In the genomic region with DNA sequence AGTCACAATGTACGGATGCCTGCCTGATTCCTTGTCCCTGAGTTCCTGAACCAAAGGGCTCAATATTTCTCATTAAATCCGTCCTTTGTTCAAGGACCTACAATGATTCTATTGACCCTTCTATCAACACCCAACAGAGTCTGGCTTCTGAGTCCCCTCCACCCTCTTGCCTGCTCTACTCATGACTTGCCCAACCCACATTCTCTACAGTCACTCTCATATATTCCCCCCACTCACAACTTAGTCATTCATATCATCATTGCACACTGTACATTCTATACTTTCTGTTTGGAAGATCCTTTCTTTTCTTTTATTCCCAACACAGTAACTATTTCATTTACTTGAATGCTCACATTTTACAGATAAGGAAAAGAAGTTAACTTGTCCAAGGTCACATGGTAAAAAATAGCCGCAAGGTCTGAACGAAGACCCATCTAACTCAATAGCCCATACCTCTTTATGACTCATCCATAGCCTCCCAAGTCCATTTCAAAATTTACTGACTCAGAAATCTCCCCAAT, we compare ENCODE assay signal across 1 cellular context.
TF ChIP-seq lines count a peak whose summit lies in the region.

No MANE protein-coding gene starts in this region.

TF ChIP-seq in K562, 482 proteins besides CTCF, POLR2A, EP300 and RAD21 (continued from another document):
- TF ChIP-seq, protein P1, sequence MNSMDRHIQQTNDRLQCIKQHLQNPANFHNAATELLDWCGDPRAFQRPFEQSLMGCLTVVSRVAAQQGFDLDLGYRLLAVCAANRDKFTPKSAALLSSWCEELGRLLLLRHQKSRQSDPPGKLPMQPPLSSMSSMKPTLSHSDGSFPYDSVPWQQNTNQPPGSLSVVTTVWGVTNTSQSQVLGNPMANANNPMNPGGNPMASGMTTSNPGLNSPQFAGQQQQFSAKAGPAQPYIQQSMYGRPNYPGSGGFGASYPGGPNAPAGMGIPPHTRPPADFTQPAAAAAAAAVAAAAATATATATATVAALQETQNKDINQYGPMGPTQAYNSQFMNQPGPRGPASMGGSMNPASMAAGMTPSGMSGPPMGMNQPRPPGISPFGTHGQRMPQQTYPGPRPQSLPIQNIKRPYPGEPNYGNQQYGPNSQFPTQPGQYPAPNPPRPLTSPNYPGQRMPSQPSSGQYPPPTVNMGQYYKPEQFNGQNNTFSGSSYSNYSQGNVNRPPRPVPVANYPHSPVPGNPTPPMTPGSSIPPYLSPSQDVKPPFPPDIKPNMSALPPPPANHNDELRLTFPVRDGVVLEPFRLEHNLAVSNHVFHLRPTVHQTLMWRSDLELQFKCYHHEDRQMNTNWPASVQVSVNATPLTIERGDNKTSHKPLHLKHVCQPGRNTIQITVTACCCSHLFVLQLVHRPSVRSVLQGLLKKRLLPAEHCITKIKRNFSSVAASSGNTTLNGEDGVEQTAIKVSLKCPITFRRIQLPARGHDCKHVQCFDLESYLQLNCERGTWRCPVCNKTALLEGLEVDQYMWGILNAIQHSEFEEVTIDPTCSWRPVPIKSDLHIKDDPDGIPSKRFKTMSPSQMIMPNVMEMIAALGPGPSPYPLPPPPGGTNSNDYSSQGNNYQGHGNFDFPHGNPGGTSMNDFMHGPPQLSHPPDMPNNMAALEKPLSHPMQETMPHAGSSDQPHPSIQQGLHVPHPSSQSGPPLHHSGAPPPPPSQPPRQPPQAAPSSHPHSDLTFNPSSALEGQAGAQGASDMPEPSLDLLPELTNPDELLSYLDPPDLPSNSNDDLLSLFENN (IDR thresholded peaks at IDR 0.05; ENCODE audit: low read depth in 2 of 2, low read length in 2 of 2): no peak
- TF ChIP-seq, protein P2, sequence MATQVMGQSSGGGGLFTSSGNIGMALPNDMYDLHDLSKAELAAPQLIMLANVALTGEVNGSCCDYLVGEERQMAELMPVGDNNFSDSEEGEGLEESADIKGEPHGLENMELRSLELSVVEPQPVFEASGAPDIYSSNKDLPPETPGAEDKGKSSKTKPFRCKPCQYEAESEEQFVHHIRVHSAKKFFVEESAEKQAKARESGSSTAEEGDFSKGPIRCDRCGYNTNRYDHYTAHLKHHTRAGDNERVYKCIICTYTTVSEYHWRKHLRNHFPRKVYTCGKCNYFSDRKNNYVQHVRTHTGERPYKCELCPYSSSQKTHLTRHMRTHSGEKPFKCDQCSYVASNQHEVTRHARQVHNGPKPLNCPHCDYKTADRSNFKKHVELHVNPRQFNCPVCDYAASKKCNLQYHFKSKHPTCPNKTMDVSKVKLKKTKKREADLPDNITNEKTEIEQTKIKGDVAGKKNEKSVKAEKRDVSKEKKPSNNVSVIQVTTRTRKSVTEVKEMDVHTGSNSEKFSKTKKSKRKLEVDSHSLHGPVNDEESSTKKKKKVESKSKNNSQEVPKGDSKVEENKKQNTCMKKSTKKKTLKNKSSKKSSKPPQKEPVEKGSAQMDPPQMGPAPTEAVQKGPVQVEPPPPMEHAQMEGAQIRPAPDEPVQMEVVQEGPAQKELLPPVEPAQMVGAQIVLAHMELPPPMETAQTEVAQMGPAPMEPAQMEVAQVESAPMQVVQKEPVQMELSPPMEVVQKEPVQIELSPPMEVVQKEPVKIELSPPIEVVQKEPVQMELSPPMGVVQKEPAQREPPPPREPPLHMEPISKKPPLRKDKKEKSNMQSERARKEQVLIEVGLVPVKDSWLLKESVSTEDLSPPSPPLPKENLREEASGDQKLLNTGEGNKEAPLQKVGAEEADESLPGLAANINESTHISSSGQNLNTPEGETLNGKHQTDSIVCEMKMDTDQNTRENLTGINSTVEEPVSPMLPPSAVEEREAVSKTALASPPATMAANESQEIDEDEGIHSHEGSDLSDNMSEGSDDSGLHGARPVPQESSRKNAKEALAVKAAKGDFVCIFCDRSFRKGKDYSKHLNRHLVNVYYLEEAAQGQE (CRISPR knock-in tag; IDR thresholded peaks at IDR 0.05; ENCODE audit: low read depth): no peak
- TF ChIP-seq CBFA2T3 (IDR thresholded peaks at IDR 0.05) (0 out of 2 replicates have a peak, but pooled peaks have one; percentile 13), FOSL1 (tag; conservative IDR thresholded peaks at IDR 0.05) (peak; percentile 86), JUND (IDR thresholded peaks at IDR 0.05; ENCODE audit: borderline replicate concordance, low read depth, low read length) (peak; percentile 84), JUND (tag; IDR thresholded peaks at IDR 0.05; ENCODE audit: borderline replicate concordance, low read depth, low read length) (peak; percentile 63), MCM5 (IDR thresholded peaks at IDR 0.05; ENCODE audit: low read depth) (no peak), KDM1A (IDR thresholded peaks at IDR 0.05) (0 out of 4 replicates have a peak, but pooled peaks of 1 of the 2 experiments have one; percentile 16), L3MBTL2 (IDR thresholded peaks at IDR 0.05) (peak; percentile 29; the same call in 1 of the 2 replicates), DPF2 (IDR thresholded peaks at IDR 0.05) (peak; percentile 86), MXI1 (IDR thresholded peaks at IDR 0.05; ENCODE audit: low read depth, low read length) (no peak), JUN (IDR thresholded peaks at IDR 0.05; ENCODE audit: borderline replicate concordance, low read depth, low read length) (0 out of 2 replicates have a peak, but pooled peaks have one; percentile 30), JUN (CRISPR knock-in tag; IDR thresholded peaks at IDR 0.05; ENCODE audit: borderline replicate concordance) (no peak), TAF9B (IDR thresholded peaks at IDR 0.05; ENCODE audit: partially characterized antibody) (peak; percentile 32), EHMT2 (IDR thresholded peaks at IDR 0.05) (peak; percentile 31; the same call in 1 of the 2 replicates), FOXK1 (CRISPR knock-in tag; IDR thresholded peaks at IDR 0.05; ENCODE audit: borderline replicate concordance) (no peak), SMARCE1 (IDR thresholded peaks at IDR 0.05) (peak; percentile 64), TRIM24 (IDR thresholded peaks at IDR 0.05) (0 out of 4 replicates have a peak, but pooled peaks of 1 of the 2 experiments have one; percentile 26), LEF1 (IDR thresholded peaks at IDR 0.05) (0 out of 2 replicates have a peak, but pooled peaks have one; percentile 5)
- TF ChIP-seq, protein P3, sequence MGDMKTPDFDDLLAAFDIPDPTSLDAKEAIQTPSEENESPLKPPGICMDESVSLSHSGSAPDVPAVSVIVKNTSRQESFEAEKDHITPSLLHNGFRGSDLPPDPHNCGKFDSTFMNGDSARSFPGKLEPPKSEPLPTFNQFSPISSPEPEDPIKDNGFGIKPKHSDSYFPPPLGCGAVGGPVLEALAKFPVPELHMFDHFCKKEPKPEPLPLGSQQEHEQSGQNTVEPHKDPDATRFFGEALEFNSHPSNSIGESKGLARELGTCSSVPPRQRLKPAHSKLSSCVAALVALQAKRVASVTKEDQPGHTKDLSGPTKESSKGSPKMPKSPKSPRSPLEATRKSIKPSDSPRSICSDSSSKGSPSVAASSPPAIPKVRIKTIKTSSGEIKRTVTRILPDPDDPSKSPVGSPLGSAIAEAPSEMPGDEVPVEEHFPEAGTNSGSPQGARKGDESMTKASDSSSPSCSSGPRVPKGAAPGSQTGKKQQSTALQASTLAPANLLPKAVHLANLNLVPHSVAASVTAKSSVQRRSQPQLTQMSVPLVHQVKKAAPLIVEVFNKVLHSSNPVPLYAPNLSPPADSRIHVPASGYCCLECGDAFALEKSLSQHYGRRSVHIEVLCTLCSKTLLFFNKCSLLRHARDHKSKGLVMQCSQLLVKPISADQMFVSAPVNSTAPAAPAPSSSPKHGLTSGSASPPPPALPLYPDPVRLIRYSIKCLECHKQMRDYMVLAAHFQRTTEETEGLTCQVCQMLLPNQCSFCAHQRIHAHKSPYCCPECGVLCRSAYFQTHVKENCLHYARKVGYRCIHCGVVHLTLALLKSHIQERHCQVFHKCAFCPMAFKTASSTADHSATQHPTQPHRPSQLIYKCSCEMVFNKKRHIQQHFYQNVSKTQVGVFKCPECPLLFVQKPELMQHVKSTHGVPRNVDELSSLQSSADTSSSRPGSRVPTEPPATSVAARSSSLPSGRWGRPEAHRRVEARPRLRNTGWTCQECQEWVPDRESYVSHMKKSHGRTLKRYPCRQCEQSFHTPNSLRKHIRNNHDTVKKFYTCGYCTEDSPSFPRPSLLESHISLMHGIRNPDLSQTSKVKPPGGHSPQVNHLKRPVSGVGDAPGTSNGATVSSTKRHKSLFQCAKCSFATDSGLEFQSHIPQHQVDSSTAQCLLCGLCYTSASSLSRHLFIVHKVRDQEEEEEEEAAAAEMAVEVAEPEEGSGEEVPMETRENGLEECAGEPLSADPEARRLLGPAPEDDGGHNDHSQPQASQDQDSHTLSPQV (IDR thresholded peaks at IDR 0.05): peak; percentile 74
- TF ChIP-seq, protein P4, sequence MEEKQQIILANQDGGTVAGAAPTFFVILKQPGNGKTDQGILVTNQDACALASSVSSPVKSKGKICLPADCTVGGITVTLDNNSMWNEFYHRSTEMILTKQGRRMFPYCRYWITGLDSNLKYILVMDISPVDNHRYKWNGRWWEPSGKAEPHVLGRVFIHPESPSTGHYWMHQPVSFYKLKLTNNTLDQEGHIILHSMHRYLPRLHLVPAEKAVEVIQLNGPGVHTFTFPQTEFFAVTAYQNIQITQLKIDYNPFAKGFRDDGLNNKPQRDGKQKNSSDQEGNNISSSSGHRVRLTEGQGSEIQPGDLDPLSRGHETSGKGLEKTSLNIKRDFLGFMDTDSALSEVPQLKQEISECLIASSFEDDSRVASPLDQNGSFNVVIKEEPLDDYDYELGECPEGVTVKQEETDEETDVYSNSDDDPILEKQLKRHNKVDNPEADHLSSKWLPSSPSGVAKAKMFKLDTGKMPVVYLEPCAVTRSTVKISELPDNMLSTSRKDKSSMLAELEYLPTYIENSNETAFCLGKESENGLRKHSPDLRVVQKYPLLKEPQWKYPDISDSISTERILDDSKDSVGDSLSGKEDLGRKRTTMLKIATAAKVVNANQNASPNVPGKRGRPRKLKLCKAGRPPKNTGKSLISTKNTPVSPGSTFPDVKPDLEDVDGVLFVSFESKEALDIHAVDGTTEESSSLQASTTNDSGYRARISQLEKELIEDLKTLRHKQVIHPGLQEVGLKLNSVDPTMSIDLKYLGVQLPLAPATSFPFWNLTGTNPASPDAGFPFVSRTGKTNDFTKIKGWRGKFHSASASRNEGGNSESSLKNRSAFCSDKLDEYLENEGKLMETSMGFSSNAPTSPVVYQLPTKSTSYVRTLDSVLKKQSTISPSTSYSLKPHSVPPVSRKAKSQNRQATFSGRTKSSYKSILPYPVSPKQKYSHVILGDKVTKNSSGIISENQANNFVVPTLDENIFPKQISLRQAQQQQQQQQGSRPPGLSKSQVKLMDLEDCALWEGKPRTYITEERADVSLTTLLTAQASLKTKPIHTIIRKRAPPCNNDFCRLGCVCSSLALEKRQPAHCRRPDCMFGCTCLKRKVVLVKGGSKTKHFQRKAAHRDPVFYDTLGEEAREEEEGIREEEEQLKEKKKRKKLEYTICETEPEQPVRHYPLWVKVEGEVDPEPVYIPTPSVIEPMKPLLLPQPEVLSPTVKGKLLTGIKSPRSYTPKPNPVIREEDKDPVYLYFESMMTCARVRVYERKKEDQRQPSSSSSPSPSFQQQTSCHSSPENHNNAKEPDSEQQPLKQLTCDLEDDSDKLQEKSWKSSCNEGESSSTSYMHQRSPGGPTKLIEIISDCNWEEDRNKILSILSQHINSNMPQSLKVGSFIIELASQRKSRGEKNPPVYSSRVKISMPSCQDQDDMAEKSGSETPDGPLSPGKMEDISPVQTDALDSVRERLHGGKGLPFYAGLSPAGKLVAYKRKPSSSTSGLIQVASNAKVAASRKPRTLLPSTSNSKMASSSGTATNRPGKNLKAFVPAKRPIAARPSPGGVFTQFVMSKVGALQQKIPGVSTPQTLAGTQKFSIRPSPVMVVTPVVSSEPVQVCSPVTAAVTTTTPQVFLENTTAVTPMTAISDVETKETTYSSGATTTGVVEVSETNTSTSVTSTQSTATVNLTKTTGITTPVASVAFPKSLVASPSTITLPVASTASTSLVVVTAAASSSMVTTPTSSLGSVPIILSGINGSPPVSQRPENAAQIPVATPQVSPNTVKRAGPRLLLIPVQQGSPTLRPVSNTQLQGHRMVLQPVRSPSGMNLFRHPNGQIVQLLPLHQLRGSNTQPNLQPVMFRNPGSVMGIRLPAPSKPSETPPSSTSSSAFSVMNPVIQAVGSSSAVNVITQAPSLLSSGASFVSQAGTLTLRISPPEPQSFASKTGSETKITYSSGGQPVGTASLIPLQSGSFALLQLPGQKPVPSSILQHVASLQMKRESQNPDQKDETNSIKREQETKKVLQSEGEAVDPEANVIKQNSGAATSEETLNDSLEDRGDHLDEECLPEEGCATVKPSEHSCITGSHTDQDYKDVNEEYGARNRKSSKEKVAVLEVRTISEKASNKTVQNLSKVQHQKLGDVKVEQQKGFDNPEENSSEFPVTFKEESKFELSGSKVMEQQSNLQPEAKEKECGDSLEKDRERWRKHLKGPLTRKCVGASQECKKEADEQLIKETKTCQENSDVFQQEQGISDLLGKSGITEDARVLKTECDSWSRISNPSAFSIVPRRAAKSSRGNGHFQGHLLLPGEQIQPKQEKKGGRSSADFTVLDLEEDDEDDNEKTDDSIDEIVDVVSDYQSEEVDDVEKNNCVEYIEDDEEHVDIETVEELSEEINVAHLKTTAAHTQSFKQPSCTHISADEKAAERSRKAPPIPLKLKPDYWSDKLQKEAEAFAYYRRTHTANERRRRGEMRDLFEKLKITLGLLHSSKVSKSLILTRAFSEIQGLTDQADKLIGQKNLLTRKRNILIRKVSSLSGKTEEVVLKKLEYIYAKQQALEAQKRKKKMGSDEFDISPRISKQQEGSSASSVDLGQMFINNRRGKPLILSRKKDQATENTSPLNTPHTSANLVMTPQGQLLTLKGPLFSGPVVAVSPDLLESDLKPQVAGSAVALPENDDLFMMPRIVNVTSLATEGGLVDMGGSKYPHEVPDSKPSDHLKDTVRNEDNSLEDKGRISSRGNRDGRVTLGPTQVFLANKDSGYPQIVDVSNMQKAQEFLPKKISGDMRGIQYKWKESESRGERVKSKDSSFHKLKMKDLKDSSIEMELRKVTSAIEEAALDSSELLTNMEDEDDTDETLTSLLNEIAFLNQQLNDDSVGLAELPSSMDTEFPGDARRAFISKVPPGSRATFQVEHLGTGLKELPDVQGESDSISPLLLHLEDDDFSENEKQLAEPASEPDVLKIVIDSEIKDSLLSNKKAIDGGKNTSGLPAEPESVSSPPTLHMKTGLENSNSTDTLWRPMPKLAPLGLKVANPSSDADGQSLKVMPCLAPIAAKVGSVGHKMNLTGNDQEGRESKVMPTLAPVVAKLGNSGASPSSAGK (IDR thresholded peaks at IDR 0.05): peak; percentile 49
